ENCODE assay signal across 30 cellular contexts in genomic region chr16:25643633-25644032, GRCh38. TPM values are rescaled to one million over a fixed set of nuclear protein-coding genes. Genes with fewer than 3 reads are reported as not detected.
"Had no signal": no experiment of that assay in that cellular context is flagged by ENCODE, and none has a peak within 500 bp of the region (broad histone marks: within the 10 kb centered on the region; RNA-seq: fewer than 3 reads in every experiment).

No MANE protein-coding gene starts in this region.

- H3K4me1 ChIP-seq: stomach, suprapubic skin, testis, thyroid gland, tibial artery, tibial nerve, transverse colon, upper lobe of left lung, upper lobe of right lung, uterus, vagina had no signal

- H3K9me3 Mint-ChIP-seq: type B pancreatic cell had no signal

- H3K36me3 Mint-ChIP-seq: stimulated activated effector memory CD8-positive, alpha-beta T cell treated with anti-CD3 and anti-CD28 coated beads, Interleukin-12 subunit alpha, Interleukin-12 subunit beta, amount 100 ng/mL, for 72 hours; stimulated activated memory B cell treated with anti-CD40 and anti-IgM and Interleukin-4, amounts not matched to agents 10 μg/mL and 1 μg/mL and 100 μg/mL, for 72 hours; stimulated activated naive B cell treated with anti-CD40 and anti-IgM and Interleukin-4, amounts not matched to agents 10 μg/mL and 1 μg/mL and 100 μg/mL, for 72 hours; type B pancreatic cell had no signal

- H3K27me3 ChIP-seq: stomach, suprapubic skin, testis, thyroid gland, tibial artery, tibial nerve, transverse colon, upper lobe of left lung, upper lobe of right lung, uterus, vagina had no signal

- H3K4me3 ChIP-seq: stomach, suprapubic skin, testis, thoracic aorta, thyroid gland, tibial artery, tibial nerve, transverse colon, upper lobe of left lung, upper lobe of right lung, uterus, vagina had no signal

- ATAC-seq: stimulated activated effector memory CD8-positive, alpha-beta T cell treated with anti-CD3 and anti-CD28 coated beads, Interleukin-12 subunit alpha, Interleukin-12 subunit beta, amount 100 ng/mL, for 72 hours; stimulated activated memory B cell treated with anti-CD40 and anti-IgM and Interleukin-4, amounts not matched to agents 10 μg/mL and 1 μg/mL and 100 μg/mL, for 72 hours; stimulated activated naive B cell treated with anti-CD40 and anti-IgM and Interleukin-4, amounts not matched to agents 10 μg/mL and 1 μg/mL and 100 μg/mL, for 72 hours; stimulated activated naive CD8-positive, alpha-beta T cell treated with anti-CD3 and anti-CD28 coated beads, Interleukin-15, amount 100 ng/mL, for 72 hours; stimulated activated naive CD8-positive, alpha-beta T cell treated with anti-CD3 and anti-CD28 coated beads, Interleukin-15, Interleukin-2, amounts not matched to agents 100 U/mL and 50 U/mL, for 24 hours; upper lobe of right lung had no signal

- H3K4me1 Mint-ChIP-seq: stimulated activated effector memory CD8-positive, alpha-beta T cell treated with anti-CD3 and anti-CD28 coated beads, Interleukin-12 subunit alpha, Interleukin-12 subunit beta, amount 100 ng/mL, for 72 hours; stimulated activated memory B cell treated with anti-CD40 and anti-IgM and Interleukin-4, amounts not matched to agents 10 μg/mL and 1 μg/mL and 100 μg/mL, for 72 hours; stimulated activated naive B cell treated with anti-CD40 and anti-IgM and Interleukin-4, amounts not matched to agents 10 μg/mL and 1 μg/mL and 100 μg/mL, for 72 hours; stimulated activated naive CD8-positive, alpha-beta T cell treated with anti-CD3 and anti-CD28 coated beads, Interleukin-15, amount 100 ng/mL, for 72 hours had no signal

- DNase-seq: stimulated activated CD4-positive, alpha-beta T cell treated with anti-CD3 and anti-CD28 coated beads, Interleukin-2, amount 100 ng/mL, for 48 hours; stimulated activated CD4-positive, alpha-beta T cell treated with anti-CD3 and anti-CD28 coated beads, Interleukin-4, amount 100 ng/mL, for 1 hour; stimulated activated CD4-positive, alpha-beta T cell treated with anti-CD3 and anti-CD28 coated beads, Interleukin-4, amount 100 ng/mL, for 24 hours; stimulated activated CD4-positive, alpha-beta T cell treated with anti-CD3 and anti-CD28 coated beads, Interleukin-4, amount 100 ng/mL, for 4 hours; stimulated activated CD8-positive, alpha-beta memory T cell treated with anti-CD3 and anti-CD28 coated beads, Interleukin-4, amount 100 ng/mL, for 48 hours; stimulated activated naive B cell treated with anti-CD40 and anti-IgM and Interleukin-4, amounts not matched to agents 10 μg/mL and 1 μg/mL and 100 μg/mL, for 72 hours; stimulated activated naive CD4-positive, alpha-beta T cell; stimulated activated naive CD4-positive, alpha-beta T cell treated with Interleukin-2 at 50 U/mL for 16 hours; stimulated activated naive CD8-positive, alpha-beta T cell treated with anti-CD3 and anti-CD28 coated beads, Interleukin-15, amount 100 ng/mL, for 72 hours; stimulated activated naive CD8-positive, alpha-beta T cell treated with anti-CD3 and anti-CD28 coated beads, Interleukin-15, Interleukin-2, amounts not matched to agents 100 U/mL and 50 U/mL, for 24 hours; stomach; substantia nigra; testis; thyroid gland; tibial artery; transverse colon; trophoblast cell; upper lobe of left lung; upper lobe of right lung; uterus had no signal

- H3K27ac ChIP-seq: stomach, suprapubic skin, testis, thoracic aorta, thyroid gland, tibial artery, tibial nerve, transverse colon, upper lobe of left lung, upper lobe of right lung, uterus, vagina had no signal

- H3K36me3 ChIP-seq: stomach, suprapubic skin, thoracic aorta, thyroid gland, tibial artery, tibial nerve, transverse colon, upper lobe of left lung, upper lobe of right lung, uterus, vagina had no signal

- H3K27ac Mint-ChIP-seq: stimulated activated effector memory CD8-positive, alpha-beta T cell treated with anti-CD3 and anti-CD28 coated beads, Interleukin-12 subunit alpha, Interleukin-12 subunit beta, amount 100 ng/mL, for 72 hours; stimulated activated memory B cell treated with anti-CD40 and anti-IgM and Interleukin-4, amounts not matched to agents 10 μg/mL and 1 μg/mL and 100 μg/mL, for 72 hours; stimulated activated naive B cell treated with anti-CD40 and anti-IgM and Interleukin-4, amounts not matched to agents 10 μg/mL and 1 μg/mL and 100 μg/mL, for 72 hours; stimulated activated naive CD8-positive, alpha-beta T cell treated with anti-CD3 and anti-CD28 coated beads, Interleukin-15, amount 100 ng/mL, for 72 hours; stimulated activated naive CD8-positive, alpha-beta T cell treated with anti-CD3 and anti-CD28 coated beads, Interleukin-15, Interleukin-2, amounts not matched to agents 100 ng/mL and 50 ng/mL, for 24 hours; type B pancreatic cell had no signal

- H3K9me3 ChIP-seq: stomach, testis, thoracic aorta, thyroid gland, tibial artery, tibial nerve, transverse colon, upper lobe of left lung, upper lobe of right lung, uterus, vagina had no signal

- H3K27me3 Mint-ChIP-seq: stimulated activated memory B cell treated with anti-CD40 and anti-IgM and Interleukin-4, amounts not matched to agents 10 μg/mL and 1 μg/mL and 100 μg/mL, for 72 hours had no signal

- H3K4me3 Mint-ChIP-seq: stimulated activated effector memory CD8-positive, alpha-beta T cell treated with anti-CD3 and anti-CD28 coated beads, Interleukin-12 subunit alpha, Interleukin-12 subunit beta, amount 100 ng/mL, for 72 hours; stimulated activated memory B cell treated with anti-CD40 and anti-IgM and Interleukin-4, amounts not matched to agents 10 μg/mL and 1 μg/mL and 100 μg/mL, for 72 hours; stimulated activated naive B cell treated with anti-CD40 and anti-IgM and Interleukin-4, amounts not matched to agents 10 μg/mL and 1 μg/mL and 100 μg/mL, for 72 hours; stimulated activated naive CD8-positive, alpha-beta T cell treated with anti-CD3 and anti-CD28 coated beads, Interleukin-15, amount 100 ng/mL, for 72 hours; stimulated activated naive CD8-positive, alpha-beta T cell treated with anti-CD3 and anti-CD28 coated beads, Interleukin-15, Interleukin-2, amounts not matched to agents 100 ng/mL and 50 ng/mL, for 24 hours; type B pancreatic cell had no signal

RNA-seq across cellular contexts. Expression of gene HS3ST4, which starts 48.1 kb away (rescaled TPM):
- total RNA-seq: subcutaneous adipose tissue, thoracic aorta, transverse colon, ureter had no signal
